1 cellular context compared by ENCODE assay signal in genomic region chr1:225911207-225912130, GRCh38.
TF ChIP-seq lines count a peak whose summit lies in the region.

No MANE protein-coding gene starts in this region.

TF ChIP-seq in endothelial cell of umbilical vein, 7 proteins besides CTCF, POLR2A, EP300 and RAD21:
- TF ChIP-seq GATA2 (IDR thresholded peaks at IDR 0.05; ENCODE audit: insufficient read depth, insufficient read length, low read depth, low read length) = no peak
TF ChIP-seq in endothelial cell of umbilical vein: peak in this region for 0.
